ENCODE assay signal across 11 cellular contexts in the genomic region with DNA sequence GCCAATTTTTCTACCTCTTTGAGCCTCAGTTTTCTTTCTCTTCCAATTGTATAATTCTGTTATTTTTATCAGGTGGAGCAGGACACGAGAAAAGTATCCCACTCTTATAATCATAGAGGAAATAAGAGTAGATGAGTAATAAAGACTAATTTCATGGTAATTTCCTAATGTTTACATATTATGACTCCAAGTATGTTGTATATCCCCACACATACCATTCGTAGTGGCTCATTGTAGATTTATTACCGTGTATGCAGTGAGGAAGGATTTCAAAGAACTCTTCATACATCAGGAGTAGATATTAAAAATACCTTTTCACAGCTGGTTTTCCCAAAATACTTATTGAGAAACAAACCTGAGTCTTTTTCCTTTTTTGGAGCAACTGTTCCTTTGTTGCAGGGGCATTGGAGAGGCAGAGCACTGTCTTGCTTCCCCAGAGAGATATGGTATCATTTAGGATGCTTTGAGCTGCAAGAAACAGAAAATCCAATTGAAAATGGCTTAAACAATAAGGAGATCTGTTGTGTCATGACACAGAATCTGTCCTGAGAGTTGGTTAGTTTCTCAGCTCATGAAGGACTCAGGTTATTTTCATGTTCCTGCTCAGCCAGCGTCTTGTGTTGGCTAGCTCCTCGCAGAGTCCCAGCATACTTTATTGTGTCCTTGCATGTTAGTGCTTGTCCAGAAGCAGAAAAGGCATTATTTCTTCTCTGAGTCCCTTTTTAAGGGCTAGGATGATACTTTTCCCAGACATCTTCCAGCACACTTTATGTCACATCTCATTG.
DNase-seq lines count a peak whose midpoint lies in the region; ATAC-seq, FAIRE-seq and TF ChIP-seq lines count a peak whose summit lies in the region.
"Had no signal": no experiment of that assay in that cellular context is flagged by ENCODE, and none has a peak within 500 bp of the region (broad histone marks: within the 10 kb centered on the region; RNA-seq: fewer than 3 reads in every experiment).

No MANE protein-coding gene starts in this region.

- WGBS in GM23248 (ENCODE audit: low coverage in 1 of 2, low lambda C conversion rate in 2 of 2, missing lambda C conversion rate in 2 of 2), 2 experiments: 2 to 5% methylated on average over 5 of the region's 5 CpGs
- WGBS in SK-N-SH (ENCODE audit: low lambda C conversion rate): 53% methylated on average over 5 of the region's 5 CpGs
- 69 to 74% methylated on average over 5 of the region's 5 CpGs for WGBS in sigmoid colon, 2 donors

- TF ChIP-seq EP300 in SK-N-SH (IDR thresholded peaks at IDR 0.05; ENCODE audit: borderline replicate concordance in 1 of 2, low read depth in 1 of 2, low read length in 1 of 2) (no peak), sigmoid colon (IDR thresholded peaks at IDR 0.05) (no peak)

- H4K20me1 ChIP-seq in GM23248 (ENCODE audit: insufficient read depth) (no peaks in the 10 kb centered on the region), SK-N-SH (ENCODE audit: insufficient read depth) (no peaks in the 10 kb centered on the region)

- no peak for TF ChIP-seq RAD21 in SK-N-SH (IDR thresholded peaks at IDR 0.05; ENCODE audit: low read length)

- no peaks in the 10 kb centered on the region for H3K9me2 ChIP-seq in GM23248 (ENCODE audit: insufficient read depth)
- no peaks in the 10 kb centered on the region for H3K9me2 ChIP-seq in SK-N-SH

- no peak for TF ChIP-seq CTCF in SK-N-SH (IDR thresholded peaks at IDR 0.05)
- TF ChIP-seq CTCF in sigmoid colon (IDR thresholded peaks at IDR 0.05): no peak

- no peak for ATAC-seq in GM19452 (IDR thresholded peaks at IDR 0.05; ENCODE audit: unreplicated experiment)
- no peak for ATAC-seq in HG02973 (IDR thresholded peaks at IDR 0.05; ENCODE audit: unreplicated experiment)

- POLR2A ChIA-PET in SK-N-SH (lab: Yijun Ruan, JAX): no interaction called here

- H2AFZ ChIP-seq in GM23248 (no peak overlapping the region), SK-N-SH (ENCODE audit: low read depth) (no peak overlapping the region)

- H3K27me3 ChIP-seq in GM23248 (replicated peaks; ENCODE audit: insufficient read depth) (no peaks in the 10 kb centered on the region), SK-N-SH (ENCODE audit: insufficient read depth) (no peaks in the 10 kb centered on the region), sigmoid colon (no peaks in the 10 kb centered on the region)

- H3K79me2 ChIP-seq in GM23248 (ENCODE audit: insufficient read depth) (no peaks in the 10 kb centered on the region), SK-N-SH (ENCODE audit: insufficient read depth) (no peaks in the 10 kb centered on the region)

- TF ChIP-seq POLR2A in sigmoid colon (IDR thresholded peaks at IDR 0.05): no peak

- H3K9ac ChIP-seq in GM23248: no peak overlapping the region; the same call in 1 of the 2 replicates
- H3K9ac ChIP-seq in SK-N-SH: no peak overlapping the region

- H3K4me1 ChIP-seq in GM23248 (ENCODE audit: insufficient read depth) (peaks cover 79% of the 10 kb centered on the region), SK-N-SH (ENCODE audit: control insufficient read depth in 1 of 2, insufficient read depth in 2 of 2, low read depth in 1 of 2, low read length in 1 of 2) (peaks cover 7 to 43% of the 10 kb centered on the region in 2 experiments), sigmoid colon (peaks cover 0 to 78% (median 55%) of the 10 kb centered on the region in 4 donors)

- no peak for FAIRE-seq in urothelium cell line (lab: Jason Lieb, UNC)

- H3F3A ChIP-seq in GM23248 (ENCODE audit: insufficient read depth) (peaks cover 59% of the 10 kb centered on the region), SK-N-SH (replicated peaks; ENCODE audit: insufficient read depth) (peaks cover 14% of the 10 kb centered on the region)

- H3K4me2 ChIP-seq in GM23248 (ENCODE audit: unreplicated experiment): peak overlapping the region; percentile 61
- peak overlapping the region; percentile 21 for H3K4me2 ChIP-seq in SK-N-SH

- H3K4me3 ChIP-seq in GM23248: peak overlapping the region; percentile 40
- no peak overlapping the region for H3K4me3 ChIP-seq in SK-N-SH (ENCODE audit: low read depth in 2 of 2, low read length in 1 of 2)
- H3K4me3 ChIP-seq in sigmoid colon: no peak overlapping the region

- no peaks in the 10 kb centered on the region for H3K9me3 ChIP-seq in GM23248 (ENCODE audit: low read depth)
- H3K9me3 ChIP-seq in SK-N-SH: no peaks in the 10 kb centered on the region
- H3K9me3 ChIP-seq in sigmoid colon: no peaks in the 10 kb centered on the region

- intact Hi-C loops in sigmoid colon (cut with DNase I): no loop called here

- peak; percentile 82 for DNase-seq in GM23248
- DNase-seq in SK-N-SH: no peak
- peak; percentile 68 for DNase-seq in fibroblast of gingiva (ENCODE audit: low read depth)
- no peak for DNase-seq in sigmoid colon
- no peak for DNase-seq in stimulated activated CD4-positive, alpha-beta T cell treated with anti-CD3 and anti-CD28 coated beads, Interleukin-15, amount 100 ng/mL, for 24 hours
- no peak for DNase-seq in urothelium cell line (ENCODE audit: low spot score)
- DNase-seq: anterior cingulate cortex, NCI-H510A, WERI-Rb-1 had no signal

- in situ Hi-C loops in GM23248 (cut with MboI): no loop called here

- H3K36me3 ChIP-seq in GM23248 (ENCODE audit: low read depth) (no peaks in the 10 kb centered on the region), SK-N-SH (replicated peaks in 1 of 2; ENCODE audit: control insufficient read depth in 1 of 2, insufficient read depth in 2 of 2, low read length in 1 of 2) (peaks cover 11 to 32% of the 10 kb centered on the region in 2 experiments), sigmoid colon (no peaks in the 10 kb centered on the region)
- H3K36me3 ChIP-seq: WERI-Rb-1 had no signal

- peak overlapping the region; percentile 67 for H3K27ac ChIP-seq in GM23248
- H3K27ac ChIP-seq in SK-N-SH (ENCODE audit: low read depth in 2 of 2, low read length in 1 of 2): peak overlapping the region in 1 of 2 experiments; percentile 41; a peak in 2 of 4 replicates
- H3K27ac ChIP-seq in sigmoid colon: peak overlapping the region in 3 of 4 donors; percentile 20 to 65 (median 29)
- H3K27ac ChIP-seq: WERI-Rb-1 had no signal

- CTCF ChIA-PET in SK-N-SH (lab: Yijun Ruan, JAX): interaction anchor here (1.9 to 2.1 kb wide), 2 partner anchors 20 to 907 kb away, joined by 4 read pairs; no protein-coding TSS in a partner anchor

TF ChIP-seq in SK-N-SH, 30 proteins besides CTCF, POLR2A, EP300 and RAD21 (continues in another document):
- no peak for TF ChIP-seq REST (IDR thresholded peaks at IDR 0.05; ENCODE audit: low read depth, low read length)
- no peak for TF ChIP-seq CHD2 (IDR thresholded peaks at IDR 0.05; ENCODE audit: low read length, partially characterized antibody)
- no peak for TF ChIP-seq SIN3A (IDR thresholded peaks at IDR 0.05; ENCODE audit: borderline replicate concordance, low read depth, low read length)
- no peak for TF ChIP-seq USF2 (IDR thresholded peaks at IDR 0.05; ENCODE audit: borderline replicate concordance, low read depth, low read length)
- no peak for TF ChIP-seq RCOR1 (IDR thresholded peaks at IDR 0.05; ENCODE audit: low read length)
- TF ChIP-seq PBX3 (IDR thresholded peaks at IDR 0.05): peak; percentile 42; the same call in 1 of the 2 replicates
- no peak for TF ChIP-seq ELF1 (IDR thresholded peaks at IDR 0.05)
- TF ChIP-seq JUND (IDR thresholded peaks at IDR 0.05): no peak
- TF ChIP-seq TCF12 (IDR thresholded peaks at IDR 0.05): peak; percentile 31; the same call in 1 of the 2 replicates
- TF ChIP-seq RXRA (IDR thresholded peaks at IDR 0.05; ENCODE audit: borderline replicate concordance, low read depth): no peak
- TF ChIP-seq FOSL2 (IDR thresholded peaks at IDR 0.05; ENCODE audit: borderline replicate concordance, low read depth): peak; percentile 30; the same call in 1 of the 2 replicates
- no peak for TF ChIP-seq YY1 (IDR thresholded peaks at IDR 0.05; ENCODE audit: low read depth)

Comparison
In these comparisons a context has a peak if more than half of its experiments do, and no peak if none do; other contexts are left out.
1. DNase-seq: peak in GM23248 (single experiment) and fibroblast of gingiva (single experiment); none in SK-N-SH (single experiment), sigmoid colon (single experiment), stimulated activated CD4-positive, alpha-beta T cell treated with anti-CD3 and anti-CD28 coated beads, Interleukin-15, amount 100 ng/mL, for 24 hours (single experiment) and urothelium cell line (single experiment).